In the genomic region with DNA sequence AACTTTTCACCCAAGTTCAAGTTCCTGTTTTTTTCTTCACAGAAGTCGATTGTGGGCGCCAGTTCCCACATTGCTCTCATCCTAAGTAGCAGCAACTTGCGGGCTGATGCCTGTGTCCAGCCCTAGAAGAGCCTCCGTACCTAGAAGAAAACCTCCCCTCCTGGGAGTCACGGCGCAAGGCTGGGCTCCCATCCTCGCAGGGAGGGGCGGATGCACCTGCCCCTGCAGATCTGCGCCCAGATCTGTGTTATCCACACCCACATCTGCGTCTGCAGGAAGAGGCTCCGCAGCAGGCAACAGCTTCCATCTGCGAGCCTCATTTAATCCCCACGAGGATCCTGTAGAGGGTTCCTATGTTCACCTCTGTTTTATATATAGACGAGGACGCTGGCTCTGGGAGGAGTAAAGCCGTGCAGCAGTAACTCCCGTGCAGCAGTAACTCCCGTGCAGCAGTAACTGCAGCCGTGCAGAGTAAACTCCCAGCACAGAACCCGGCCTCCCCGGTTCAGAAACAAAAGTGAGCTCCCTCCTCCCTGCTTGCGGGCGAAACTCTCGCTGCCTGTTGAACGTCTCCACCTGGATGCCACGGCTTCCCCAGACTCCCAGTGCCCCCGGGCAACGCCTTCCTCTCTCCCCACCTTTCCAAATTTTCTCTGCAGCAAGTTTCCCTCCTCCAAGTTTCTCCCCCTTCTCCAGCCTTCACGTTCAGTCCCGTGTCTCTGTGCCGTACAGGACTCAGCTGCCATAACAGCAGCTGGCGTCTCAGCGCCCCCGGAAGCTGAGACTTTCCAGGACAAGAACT, we compare ENCODE assay signal across 8 cellular contexts. TPM values are rescaled to one million over a fixed set of nuclear protein-coding genes. Genes with fewer than 3 reads are reported as not detected.
A peak's percentile ranks its signal among the peaks of the same experiment; 100 is the strongest.
DNase-seq lines count a peak whose midpoint lies in the region; ATAC-seq and TF ChIP-seq lines count a peak whose summit lies in the region.

No MANE protein-coding gene starts in this region.

- no peaks in the 10 kb centered on the region for H3K36me3 Mint-ChIP-seq in activated CD4-positive, alpha-beta T cell treated with anti-CD3 and anti-CD28 coated beads for 36 hours (ENCODE audit: low read depth)

- peak overlapping the region; percentile 69 for H3K4me3 Mint-ChIP-seq in activated CD4-positive, alpha-beta T cell treated with anti-CD3 and anti-CD28 coated beads for 36 hours

- ATAC-seq in activated CD4-positive, alpha-beta T cell treated with anti-CD3 and anti-CD28 coated beads for 36 hours = peak; percentile 64
- no peak for ATAC-seq in GM19023 (IDR thresholded peaks at IDR 0.05; ENCODE audit: unreplicated experiment)
- no peak for ATAC-seq in GM19452 (IDR thresholded peaks at IDR 0.05; ENCODE audit: unreplicated experiment)

- CTCF ChIA-PET in activated CD4-positive, alpha-beta T cell treated with anti-CD3 and anti-CD28 coated beads for 36 hours (lab: Charles Lee) = interaction anchor here (0.7 to 5.3 kb wide), 9 partner anchors 17 to 294 kb away, joined by 3 to 32 read pairs (median 5); no protein-coding TSS in a partner anchor

- TF ChIP-seq CTCF in HL-60 (IDR thresholded peaks at IDR 0.05; ENCODE audit: insufficient read depth, low read length) (no peak), esophagus squamous epithelium (IDR thresholded peaks at IDR 0.05) (no peak)

- H3K4me3 ChIP-seq in BLaER1 = peak overlapping the region; percentile 63
- H3K4me3 ChIP-seq in HL-60 (replicated peaks; ENCODE audit: insufficient read depth, low read length) = peak overlapping the region; percentile 27
- peak overlapping the region; percentile 10 to 58 (median 32) for H3K4me3 ChIP-seq in esophagus squamous epithelium
- H3K4me3 ChIP-seq in skeletal muscle tissue (ENCODE audit: low read length in 3 of 3) = peak overlapping the region; percentile 40 to 48 (median 41)

- POLR2A ChIA-PET in activated CD4-positive, alpha-beta T cell treated with anti-CD3 and anti-CD28 coated beads for 36 hours (lab: Charles Lee) = interaction anchor here (1.2 kb wide), 1 partner anchor 10 kb away, joined by 9 read pairs; no protein-coding TSS in a partner anchor

- H3K4me1 ChIP-seq in BLaER1 (peaks cover 74% of the 10 kb centered on the region), esophagus squamous epithelium (peaks cover 0 to 19% (median 4%) of the 10 kb centered on the region in 3 donors), skeletal muscle tissue (ENCODE audit: control insufficient read depth in 3 of 3, insufficient read depth in 3 of 3, low read length in 3 of 3) (peaks cover 0 to 4% (median 4%) of the 10 kb centered on the region in 3 donors)

- H3K27me3 ChIP-seq in BLaER1 = no peaks in the 10 kb centered on the region
- H3K27me3 ChIP-seq in HL-60 (ENCODE audit: insufficient read depth, poor library complexity, severe bottlenecking) = no peaks in the 10 kb centered on the region
- H3K27me3 ChIP-seq in esophagus squamous epithelium = peaks cover 0 to 69% (median 0%) of the 10 kb centered on the region in 4 donors
- peaks cover 10 to 34% (median 18%) of the 10 kb centered on the region in 3 donors for H3K27me3 ChIP-seq in skeletal muscle tissue (ENCODE audit: control insufficient read depth in 3 of 3, insufficient read depth in 3 of 3, low read length in 3 of 3)

- peaks cover 10% of the 10 kb centered on the region for H3K27me3 Mint-ChIP-seq in activated CD4-positive, alpha-beta T cell treated with anti-CD3 and anti-CD28 coated beads for 36 hours

- H3K4me2 ChIP-seq in BLaER1 = peak overlapping the region; percentile 93

- no peaks in the 10 kb centered on the region for H3K36me3 ChIP-seq in BLaER1
- no peaks in the 10 kb centered on the region for H3K36me3 ChIP-seq in esophagus squamous epithelium
- no peaks in the 10 kb centered on the region for H3K36me3 ChIP-seq in skeletal muscle tissue (ENCODE audit: control insufficient read depth in 3 of 3, insufficient read depth in 3 of 3, low read length in 3 of 3)

- H3K9me3 Mint-ChIP-seq in activated CD4-positive, alpha-beta T cell treated with anti-CD3 and anti-CD28 coated beads for 36 hours (ENCODE audit: low read depth) = no peaks in the 10 kb centered on the region

- peak overlapping the region; percentile 96 for H3K27ac ChIP-seq in BLaER1
- H3K27ac ChIP-seq in HL-60 (replicated peaks) = peak overlapping the region; percentile 83
- peak overlapping the region in 2 of 4 donors; percentile 19 to 34 for H3K27ac ChIP-seq in esophagus squamous epithelium
- H3K27ac ChIP-seq in skeletal muscle tissue (ENCODE audit: low read depth, low read length) = peak overlapping the region; percentile 25

- intact Hi-C loops in activated CD4-positive, alpha-beta T cell treated with anti-CD3 and anti-CD28 coated beads for 36 hours (cut with DNase I, micrococcal nuclease) = loop anchor here in 1 of 2 experiments (2.0 kb wide), 1 partner anchor 25 kb away; no protein-coding TSS in a partner anchor
- intact Hi-C loops in esophagus squamous epithelium (cut with DNase I) = no loop called here

- H3K9me3 ChIP-seq in BLaER1 = peaks cover 15% of the 10 kb centered on the region
- H3K9me3 ChIP-seq in esophagus squamous epithelium = no peaks in the 10 kb centered on the region
- no peaks in the 10 kb centered on the region for H3K9me3 ChIP-seq in skeletal muscle tissue (ENCODE audit: control insufficient read depth in 3 of 3, low read length in 3 of 3)

- TF ChIP-seq POLR2A in esophagus squamous epithelium (IDR thresholded peaks at IDR 0.05) = no peak

- H4K20me1 ChIP-seq in BLaER1 = no peaks in the 10 kb centered on the region

- WGBS in esophagus squamous epithelium, 2 donors = 4 to 15% methylated on average over 16 to 29 of the region's 34 CpGs

- DNase-seq in HL-60 (ENCODE audit: low read depth in 1 of 2, low spot score in 1 of 2) = peak; percentile 78 to 93
- DNase-seq in activated CD4-positive, alpha-beta T cell treated with anti-CD3 and anti-CD28 coated beads for 36 hours = peak; percentile 52
- no peak for DNase-seq in esophagus squamous epithelium (lab: John Stamatoyannopoulos, UW)
- no peak for DNase-seq in COLO668 (lab: John Stamatoyannopoulos, UW; ENCODE audit: unreplicated experiment)

- peaks cover 32% of the 10 kb centered on the region for H3K4me1 Mint-ChIP-seq in activated CD4-positive, alpha-beta T cell treated with anti-CD3 and anti-CD28 coated beads for 36 hours

- peak overlapping the region; percentile 83 for H3K9ac ChIP-seq in BLaER1
- no peak overlapping the region for H3K9ac ChIP-seq in skeletal muscle tissue (ENCODE audit: low read depth in 1 of 3, low read length in 3 of 3)

- peak overlapping the region; percentile 19 for H3K27ac Mint-ChIP-seq in activated CD4-positive, alpha-beta T cell treated with anti-CD3 and anti-CD28 coated beads for 36 hours

RNA-seq across cellular contexts. Expression of gene LAIR1, which starts 23.5 kb away (rescaled TPM):
- total RNA-seq in activated CD4-positive, alpha-beta T cell treated with anti-CD3 and anti-CD28 coated beads for 36 hours = 1 to 10 TPM; 3.5 to 4.7 TPM
- total RNA-seq in esophagus squamous epithelium (10 to 100 TPM in 2 of 4 donors, 1 to 10 TPM in 1, under 1 TPM in 1; 0.57 to 11.4 (median 6.1) TPM), skeletal muscle tissue (8.4 TPM)

RNA-seq across cellular contexts. Expression of gene TTYH1, which starts 27.1 kb away (rescaled TPM):
- total RNA-seq in activated CD4-positive, alpha-beta T cell treated with anti-CD3 and anti-CD28 coated beads for 36 hours = under 1 TPM; 0.19 to 0.59 TPM
- 1 to 10 TPM in 2 of 4 donors, under 1 TPM in 1, not detected in 1; 0.44 to 4.4 (median 2.0) TPM for total RNA-seq in esophagus squamous epithelium
- 1.0 TPM for total RNA-seq in skeletal muscle tissue

RNA-seq across cellular contexts. Expression of gene LILRA4, which starts 49.2 kb away (rescaled TPM):
- total RNA-seq in activated CD4-positive, alpha-beta T cell treated with anti-CD3 and anti-CD28 coated beads for 36 hours = not detected
- total RNA-seq in esophagus squamous epithelium = under 1 TPM in 1 of 4 donors, not detected in 3; 0.19 TPM
- under 0.01 TPM for total RNA-seq in skeletal muscle tissue

Comparison
In these comparisons a context has a peak if more than half of its experiments do, and no peak if none do; other contexts are left out.
1. DNase-seq: peak in HL-60 (2 of 2) and activated CD4-positive, alpha-beta T cell treated with anti-CD3 and anti-CD28 coated beads for 36 hours (single experiment); none in esophagus squamous epithelium (single experiment) and COLO668 (single experiment).
2. Peak in every context shown above with its lines, with median percentiles within 50 percentile points of each other: H3K4me3 ChIP-seq.